1 cellular context compared by ENCODE assay signal in the genomic region with DNA sequence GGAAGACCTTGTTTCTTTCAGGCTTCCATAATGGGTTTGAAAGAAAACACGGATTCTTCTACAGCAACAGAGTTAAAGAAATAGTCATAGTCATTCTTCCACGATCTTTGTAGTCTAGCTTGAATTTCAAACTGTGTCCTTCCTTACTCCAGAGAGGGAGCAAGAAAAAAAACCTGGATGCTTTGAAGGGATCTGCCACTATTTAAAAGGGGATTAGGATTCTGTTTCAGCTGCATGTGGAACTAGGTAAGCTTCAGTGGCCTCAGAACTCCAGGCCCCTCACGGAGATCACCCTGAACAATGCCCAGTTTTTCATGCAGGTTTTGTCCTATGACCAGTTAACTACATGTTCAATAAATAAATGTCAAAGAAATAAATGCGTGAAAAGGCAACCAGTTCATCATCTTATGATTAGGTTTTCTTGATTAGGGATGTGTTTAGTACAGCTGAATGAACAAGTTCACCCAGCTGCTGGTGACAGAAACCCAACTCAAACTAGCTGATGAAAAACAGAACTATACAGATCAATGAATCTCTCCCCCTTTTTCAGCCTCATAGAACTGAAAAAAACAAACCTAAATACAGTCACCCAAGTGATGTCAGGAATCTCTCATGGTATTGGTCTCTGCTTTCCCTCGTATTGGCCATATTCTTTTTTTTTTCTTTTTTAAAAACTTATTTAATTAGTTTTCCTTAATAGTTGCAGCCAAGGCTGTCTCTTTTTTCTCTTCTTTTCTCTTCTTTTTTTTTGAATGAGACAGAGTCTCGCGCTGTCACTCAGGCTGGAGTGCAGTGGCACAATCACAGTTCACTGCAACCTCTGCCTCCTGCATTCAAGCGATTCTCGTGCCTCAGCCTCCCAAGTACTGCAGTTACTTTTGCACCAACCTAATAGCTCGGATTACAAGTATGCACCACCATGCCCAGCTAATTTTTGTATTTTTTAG.
TF ChIP-seq lines count a peak whose summit lies in the region.

No MANE protein-coding gene starts in this region.

TF ChIP-seq in GM12878, 131 proteins besides CTCF, POLR2A, EP300 and RAD21 (continued from another document):
- TF ChIP-seq, protein P1, sequence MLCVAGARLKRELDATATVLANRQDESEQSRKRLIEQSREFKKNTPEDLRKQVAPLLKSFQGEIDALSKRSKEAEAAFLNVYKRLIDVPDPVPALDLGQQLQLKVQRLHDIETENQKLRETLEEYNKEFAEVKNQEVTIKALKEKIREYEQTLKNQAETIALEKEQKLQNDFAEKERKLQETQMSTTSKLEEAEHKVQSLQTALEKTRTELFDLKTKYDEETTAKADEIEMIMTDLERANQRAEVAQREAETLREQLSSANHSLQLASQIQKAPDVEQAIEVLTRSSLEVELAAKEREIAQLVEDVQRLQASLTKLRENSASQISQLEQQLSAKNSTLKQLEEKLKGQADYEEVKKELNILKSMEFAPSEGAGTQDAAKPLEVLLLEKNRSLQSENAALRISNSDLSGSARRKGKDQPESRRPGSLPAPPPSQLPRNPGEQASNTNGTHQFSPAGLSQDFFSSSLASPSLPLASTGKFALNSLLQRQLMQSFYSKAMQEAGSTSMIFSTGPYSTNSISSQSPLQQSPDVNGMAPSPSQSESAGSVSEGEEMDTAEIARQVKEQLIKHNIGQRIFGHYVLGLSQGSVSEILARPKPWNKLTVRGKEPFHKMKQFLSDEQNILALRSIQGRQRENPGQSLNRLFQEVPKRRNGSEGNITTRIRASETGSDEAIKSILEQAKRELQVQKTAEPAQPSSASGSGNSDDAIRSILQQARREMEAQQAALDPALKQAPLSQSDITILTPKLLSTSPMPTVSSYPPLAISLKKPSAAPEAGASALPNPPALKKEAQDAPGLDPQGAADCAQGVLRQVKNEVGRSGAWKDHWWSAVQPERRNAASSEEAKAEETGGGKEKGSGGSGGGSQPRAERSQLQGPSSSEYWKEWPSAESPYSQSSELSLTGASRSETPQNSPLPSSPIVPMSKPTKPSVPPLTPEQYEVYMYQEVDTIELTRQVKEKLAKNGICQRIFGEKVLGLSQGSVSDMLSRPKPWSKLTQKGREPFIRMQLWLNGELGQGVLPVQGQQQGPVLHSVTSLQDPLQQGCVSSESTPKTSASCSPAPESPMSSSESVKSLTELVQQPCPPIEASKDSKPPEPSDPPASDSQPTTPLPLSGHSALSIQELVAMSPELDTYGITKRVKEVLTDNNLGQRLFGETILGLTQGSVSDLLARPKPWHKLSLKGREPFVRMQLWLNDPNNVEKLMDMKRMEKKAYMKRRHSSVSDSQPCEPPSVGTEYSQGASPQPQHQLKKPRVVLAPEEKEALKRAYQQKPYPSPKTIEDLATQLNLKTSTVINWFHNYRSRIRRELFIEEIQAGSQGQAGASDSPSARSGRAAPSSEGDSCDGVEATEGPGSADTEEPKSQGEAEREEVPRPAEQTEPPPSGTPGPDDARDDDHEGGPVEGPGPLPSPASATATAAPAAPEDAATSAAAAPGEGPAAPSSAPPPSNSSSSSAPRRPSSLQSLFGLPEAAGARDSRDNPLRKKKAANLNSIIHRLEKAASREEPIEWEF (IDR thresholded peaks at IDR 0.05; ENCODE audit: insufficient replicate concordance, low read depth, low read length): peak; percentile 83
- TF ChIP-seq ZNF384 (IDR thresholded peaks at IDR 0.05; ENCODE audit: borderline replicate concordance, low read depth, low read length): 0 out of 2 replicates have a peak, but pooled peaks have one; percentile 6
- TF ChIP-seq, protein P2, sequence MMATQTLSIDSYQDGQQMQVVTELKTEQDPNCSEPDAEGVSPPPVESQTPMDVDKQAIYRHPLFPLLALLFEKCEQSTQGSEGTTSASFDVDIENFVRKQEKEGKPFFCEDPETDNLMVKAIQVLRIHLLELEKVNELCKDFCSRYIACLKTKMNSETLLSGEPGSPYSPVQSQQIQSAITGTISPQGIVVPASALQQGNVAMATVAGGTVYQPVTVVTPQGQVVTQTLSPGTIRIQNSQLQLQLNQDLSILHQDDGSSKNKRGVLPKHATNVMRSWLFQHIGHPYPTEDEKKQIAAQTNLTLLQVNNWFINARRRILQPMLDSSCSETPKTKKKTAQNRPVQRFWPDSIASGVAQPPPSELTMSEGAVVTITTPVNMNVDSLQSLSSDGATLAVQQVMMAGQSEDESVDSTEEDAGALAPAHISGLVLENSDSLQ (IDR thresholded peaks at IDR 0.05): peak; percentile 84
- TF ChIP-seq PML (IDR thresholded peaks at IDR 0.05; ENCODE audit: low read length): 0 out of 2 replicates have a peak, but pooled peaks have one; percentile 15
- TF ChIP-seq MXI1 (IDR thresholded peaks at IDR 0.05; ENCODE audit: low read depth, low read length): no peak
